ENCODE assay signal across 1 cellular context in genomic region chr19:47324502-47324901, GRCh38.
A peak's percentile ranks its signal among the peaks of the same experiment; 100 is the strongest.
TF ChIP-seq lines count a peak whose summit lies in the region.

No MANE protein-coding gene starts in this region.

TF ChIP-seq in K562, 482 proteins besides CTCF, POLR2A, EP300 and RAD21 (continued from another document and continues in another):
- TF ChIP-seq RAD51 (IDR thresholded peaks at IDR 0.05; ENCODE audit: borderline replicate concordance, low read depth) (peak; percentile 79), E2F3 (CRISPR knock-in tag; IDR thresholded peaks at IDR 0.05) (no peak), CHD2 (IDR thresholded peaks at IDR 0.05; ENCODE audit: low read depth, low read length) (no peak), ZC3H8 (IDR thresholded peaks at IDR 0.05) (no peak), CREM (IDR thresholded peaks at IDR 0.05; ENCODE audit: low read depth) (0 out of 2 replicates have a peak, but pooled peaks have one; percentile 12), MAFF (IDR thresholded peaks at IDR 0.05; ENCODE audit: low read length) (peak; percentile 34; the same call in 1 of the 2 replicates), ZNF318 (IDR thresholded peaks at IDR 0.05; ENCODE audit: borderline replicate concordance in 1 of 2, low read depth in 1 of 2) (no peak), POLR2AphosphoS2 (IDR thresholded peaks at IDR 0.05; ENCODE audit: low read length) (no peak), SRSF9 (IDR thresholded peaks at IDR 0.05; ENCODE audit: borderline replicate concordance, low read depth, low read length) (no peak), BRD4 (IDR thresholded peaks at IDR 0.05) (no peak), LCOR (CRISPR knock-in tag; IDR thresholded peaks at IDR 0.05) (no peak), KLF16 (IDR thresholded peaks at IDR 0.05) (no peak), GABPA (tag; conservative IDR thresholded peaks at IDR 0.05; ENCODE audit: low read depth) (peak; percentile 33; the same call in 1 of the 2 replicates), ZNF696 (CRISPR knock-in tag; conservative IDR thresholded peaks at IDR 0.05) (no peak)
- TF ChIP-seq, protein P1, sequence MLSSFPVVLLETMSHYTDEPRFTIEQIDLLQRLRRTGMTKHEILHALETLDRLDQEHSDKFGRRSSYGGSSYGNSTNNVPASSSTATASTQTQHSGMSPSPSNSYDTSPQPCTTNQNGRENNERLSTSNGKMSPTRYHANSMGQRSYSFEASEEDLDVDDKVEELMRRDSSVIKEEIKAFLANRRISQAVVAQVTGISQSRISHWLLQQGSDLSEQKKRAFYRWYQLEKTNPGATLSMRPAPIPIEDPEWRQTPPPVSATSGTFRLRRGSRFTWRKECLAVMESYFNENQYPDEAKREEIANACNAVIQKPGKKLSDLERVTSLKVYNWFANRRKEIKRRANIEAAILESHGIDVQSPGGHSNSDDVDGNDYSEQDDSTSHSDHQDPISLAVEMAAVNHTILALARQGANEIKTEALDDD (IDR thresholded peaks at IDR 0.05), result no peak
- TF ChIP-seq, protein P2, sequence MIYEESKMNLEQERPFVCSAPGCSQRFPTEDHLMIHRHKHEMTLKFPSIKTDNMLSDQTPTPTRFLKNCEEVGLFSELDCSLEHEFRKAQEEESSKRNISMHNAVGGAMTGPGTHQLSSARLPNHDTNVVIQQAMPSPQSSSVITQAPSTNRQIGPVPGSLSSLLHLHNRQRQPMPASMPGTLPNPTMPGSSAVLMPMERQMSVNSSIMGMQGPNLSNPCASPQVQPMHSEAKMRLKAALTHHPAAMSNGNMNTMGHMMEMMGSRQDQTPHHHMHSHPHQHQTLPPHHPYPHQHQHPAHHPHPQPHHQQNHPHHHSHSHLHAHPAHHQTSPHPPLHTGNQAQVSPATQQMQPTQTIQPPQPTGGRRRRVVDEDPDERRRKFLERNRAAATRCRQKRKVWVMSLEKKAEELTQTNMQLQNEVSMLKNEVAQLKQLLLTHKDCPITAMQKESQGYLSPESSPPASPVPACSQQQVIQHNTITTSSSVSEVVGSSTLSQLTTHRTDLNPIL (CRISPR knock-in tag; IDR thresholded peaks at IDR 0.05), result no peak
- TF ChIP-seq, protein P3, sequence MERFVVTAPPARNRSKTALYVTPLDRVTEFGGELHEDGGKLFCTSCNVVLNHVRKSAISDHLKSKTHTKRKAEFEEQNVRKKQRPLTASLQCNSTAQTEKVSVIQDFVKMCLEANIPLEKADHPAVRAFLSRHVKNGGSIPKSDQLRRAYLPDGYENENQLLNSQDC (CRISPR knock-in tag; IDR thresholded peaks at IDR 0.05), result no peak
- TF ChIP-seq, protein P4, sequence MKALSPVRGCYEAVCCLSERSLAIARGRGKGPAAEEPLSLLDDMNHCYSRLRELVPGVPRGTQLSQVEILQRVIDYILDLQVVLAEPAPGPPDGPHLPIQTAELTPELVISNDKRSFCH (CRISPR knock-in tag; IDR thresholded peaks at IDR 0.05), result no peak
- TF ChIP-seq, protein P4 (tag; IDR thresholded peaks at IDR 0.05), result no peak
- TF ChIP-seq, protein P5, sequence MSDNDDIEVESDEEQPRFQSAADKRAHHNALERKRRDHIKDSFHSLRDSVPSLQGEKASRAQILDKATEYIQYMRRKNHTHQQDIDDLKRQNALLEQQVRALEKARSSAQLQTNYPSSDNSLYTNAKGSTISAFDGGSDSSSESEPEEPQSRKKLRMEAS (CRISPR knock-in tag; IDR thresholded peaks at IDR 0.05), result peak; percentile 47; the same call in 1 of the 2 replicates
- TF ChIP-seq, protein P6, sequence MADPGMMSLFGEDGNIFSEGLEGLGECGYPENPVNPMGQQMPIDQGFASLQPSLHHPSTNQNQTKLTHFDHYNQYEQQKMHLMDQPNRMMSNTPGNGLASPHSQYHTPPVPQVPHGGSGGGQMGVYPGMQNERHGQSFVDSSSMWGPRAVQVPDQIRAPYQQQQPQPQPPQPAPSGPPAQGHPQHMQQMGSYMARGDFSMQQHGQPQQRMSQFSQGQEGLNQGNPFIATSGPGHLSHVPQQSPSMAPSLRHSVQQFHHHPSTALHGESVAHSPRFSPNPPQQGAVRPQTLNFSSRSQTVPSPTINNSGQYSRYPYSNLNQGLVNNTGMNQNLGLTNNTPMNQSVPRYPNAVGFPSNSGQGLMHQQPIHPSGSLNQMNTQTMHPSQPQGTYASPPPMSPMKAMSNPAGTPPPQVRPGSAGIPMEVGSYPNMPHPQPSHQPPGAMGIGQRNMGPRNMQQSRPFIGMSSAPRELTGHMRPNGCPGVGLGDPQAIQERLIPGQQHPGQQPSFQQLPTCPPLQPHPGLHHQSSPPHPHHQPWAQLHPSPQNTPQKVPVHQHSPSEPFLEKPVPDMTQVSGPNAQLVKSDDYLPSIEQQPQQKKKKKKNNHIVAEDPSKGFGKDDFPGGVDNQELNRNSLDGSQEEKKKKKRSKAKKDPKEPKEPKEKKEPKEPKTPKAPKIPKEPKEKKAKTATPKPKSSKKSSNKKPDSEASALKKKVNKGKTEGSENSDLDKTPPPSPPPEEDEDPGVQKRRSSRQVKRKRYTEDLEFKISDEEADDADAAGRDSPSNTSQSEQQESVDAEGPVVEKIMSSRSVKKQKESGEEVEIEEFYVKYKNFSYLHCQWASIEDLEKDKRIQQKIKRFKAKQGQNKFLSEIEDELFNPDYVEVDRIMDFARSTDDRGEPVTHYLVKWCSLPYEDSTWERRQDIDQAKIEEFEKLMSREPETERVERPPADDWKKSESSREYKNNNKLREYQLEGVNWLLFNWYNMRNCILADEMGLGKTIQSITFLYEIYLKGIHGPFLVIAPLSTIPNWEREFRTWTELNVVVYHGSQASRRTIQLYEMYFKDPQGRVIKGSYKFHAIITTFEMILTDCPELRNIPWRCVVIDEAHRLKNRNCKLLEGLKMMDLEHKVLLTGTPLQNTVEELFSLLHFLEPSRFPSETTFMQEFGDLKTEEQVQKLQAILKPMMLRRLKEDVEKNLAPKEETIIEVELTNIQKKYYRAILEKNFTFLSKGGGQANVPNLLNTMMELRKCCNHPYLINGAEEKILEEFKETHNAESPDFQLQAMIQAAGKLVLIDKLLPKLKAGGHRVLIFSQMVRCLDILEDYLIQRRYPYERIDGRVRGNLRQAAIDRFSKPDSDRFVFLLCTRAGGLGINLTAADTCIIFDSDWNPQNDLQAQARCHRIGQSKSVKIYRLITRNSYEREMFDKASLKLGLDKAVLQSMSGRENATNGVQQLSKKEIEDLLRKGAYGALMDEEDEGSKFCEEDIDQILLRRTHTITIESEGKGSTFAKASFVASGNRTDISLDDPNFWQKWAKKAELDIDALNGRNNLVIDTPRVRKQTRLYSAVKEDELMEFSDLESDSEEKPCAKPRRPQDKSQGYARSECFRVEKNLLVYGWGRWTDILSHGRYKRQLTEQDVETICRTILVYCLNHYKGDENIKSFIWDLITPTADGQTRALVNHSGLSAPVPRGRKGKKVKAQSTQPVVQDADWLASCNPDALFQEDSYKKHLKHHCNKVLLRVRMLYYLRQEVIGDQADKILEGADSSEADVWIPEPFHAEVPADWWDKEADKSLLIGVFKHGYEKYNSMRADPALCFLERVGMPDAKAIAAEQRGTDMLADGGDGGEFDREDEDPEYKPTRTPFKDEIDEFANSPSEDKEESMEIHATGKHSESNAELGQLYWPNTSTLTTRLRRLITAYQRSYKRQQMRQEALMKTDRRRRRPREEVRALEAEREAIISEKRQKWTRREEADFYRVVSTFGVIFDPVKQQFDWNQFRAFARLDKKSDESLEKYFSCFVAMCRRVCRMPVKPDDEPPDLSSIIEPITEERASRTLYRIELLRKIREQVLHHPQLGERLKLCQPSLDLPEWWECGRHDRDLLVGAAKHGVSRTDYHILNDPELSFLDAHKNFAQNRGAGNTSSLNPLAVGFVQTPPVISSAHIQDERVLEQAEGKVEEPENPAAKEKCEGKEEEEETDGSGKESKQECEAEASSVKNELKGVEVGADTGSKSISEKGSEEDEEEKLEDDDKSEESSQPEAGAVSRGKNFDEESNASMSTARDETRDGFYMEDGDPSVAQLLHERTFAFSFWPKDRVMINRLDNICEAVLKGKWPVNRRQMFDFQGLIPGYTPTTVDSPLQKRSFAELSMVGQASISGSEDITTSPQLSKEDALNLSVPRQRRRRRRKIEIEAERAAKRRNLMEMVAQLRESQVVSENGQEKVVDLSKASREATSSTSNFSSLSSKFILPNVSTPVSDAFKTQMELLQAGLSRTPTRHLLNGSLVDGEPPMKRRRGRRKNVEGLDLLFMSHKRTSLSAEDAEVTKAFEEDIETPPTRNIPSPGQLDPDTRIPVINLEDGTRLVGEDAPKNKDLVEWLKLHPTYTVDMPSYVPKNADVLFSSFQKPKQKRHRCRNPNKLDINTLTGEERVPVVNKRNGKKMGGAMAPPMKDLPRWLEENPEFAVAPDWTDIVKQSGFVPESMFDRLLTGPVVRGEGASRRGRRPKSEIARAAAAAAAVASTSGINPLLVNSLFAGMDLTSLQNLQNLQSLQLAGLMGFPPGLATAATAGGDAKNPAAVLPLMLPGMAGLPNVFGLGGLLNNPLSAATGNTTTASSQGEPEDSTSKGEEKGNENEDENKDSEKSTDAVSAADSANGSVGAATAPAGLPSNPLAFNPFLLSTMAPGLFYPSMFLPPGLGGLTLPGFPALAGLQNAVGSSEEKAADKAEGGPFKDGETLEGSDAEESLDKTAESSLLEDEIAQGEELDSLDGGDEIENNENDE (IDR thresholded peaks at IDR 0.05; ENCODE audit: low read depth, low read length), result no peak
- TF ChIP-seq, protein P7, sequence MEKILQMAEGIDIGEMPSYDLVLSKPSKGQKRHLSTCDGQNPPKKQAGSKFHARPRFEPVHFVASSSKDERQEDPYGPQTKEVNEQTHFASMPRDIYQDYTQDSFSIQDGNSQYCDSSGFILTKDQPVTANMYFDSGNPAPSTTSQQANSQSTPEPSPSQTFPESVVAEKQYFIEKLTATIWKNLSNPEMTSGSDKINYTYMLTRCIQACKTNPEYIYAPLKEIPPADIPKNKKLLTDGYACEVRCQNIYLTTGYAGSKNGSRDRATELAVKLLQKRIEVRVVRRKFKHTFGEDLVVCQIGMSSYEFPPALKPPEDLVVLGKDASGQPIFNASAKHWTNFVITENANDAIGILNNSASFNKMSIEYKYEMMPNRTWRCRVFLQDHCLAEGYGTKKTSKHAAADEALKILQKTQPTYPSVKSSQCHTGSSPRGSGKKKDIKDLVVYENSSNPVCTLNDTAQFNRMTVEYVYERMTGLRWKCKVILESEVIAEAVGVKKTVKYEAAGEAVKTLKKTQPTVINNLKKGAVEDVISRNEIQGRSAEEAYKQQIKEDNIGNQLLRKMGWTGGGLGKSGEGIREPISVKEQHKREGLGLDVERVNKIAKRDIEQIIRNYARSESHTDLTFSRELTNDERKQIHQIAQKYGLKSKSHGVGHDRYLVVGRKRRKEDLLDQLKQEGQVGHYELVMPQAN (IDR thresholded peaks at IDR 0.05; ENCODE audit: borderline replicate concordance), result no peak
